In the genomic region with DNA sequence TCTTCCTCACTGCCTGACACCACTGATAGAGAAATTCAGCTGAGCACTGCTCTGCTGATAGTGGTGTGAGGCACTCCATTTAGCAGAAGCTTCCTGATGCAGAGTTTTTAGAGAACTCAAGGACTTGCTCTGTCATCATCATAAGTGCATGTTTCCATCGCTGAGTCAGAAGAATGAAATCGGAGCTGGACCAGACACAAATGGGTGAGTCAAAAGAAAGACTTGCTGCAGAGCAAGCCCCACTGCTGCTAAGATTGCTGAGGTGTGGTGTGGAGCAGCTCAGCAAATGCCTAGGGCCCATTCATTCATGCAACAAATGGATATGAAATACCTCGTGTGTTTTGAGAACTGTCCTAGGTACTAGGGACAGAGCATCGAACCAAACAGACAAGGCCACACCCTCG, we compare ENCODE assay signal across 10 cellular contexts.
DNase-seq lines count a peak whose midpoint lies in the region; ATAC-seq and TF ChIP-seq lines count a peak whose summit lies in the region.
"Had no signal": no experiment of that assay in that cellular context is flagged by ENCODE, and none has a peak within 500 bp of the region (broad histone marks: within the 10 kb centered on the region; RNA-seq: fewer than 3 reads in every experiment).

No MANE protein-coding gene starts in this region.

- no peak overlapping the region for H3K27ac ChIP-seq in GM23338 (ENCODE audit: low read depth)

- H3K36me3 ChIP-seq in GM23338 (ENCODE audit: insufficient read depth): no peaks in the 10 kb centered on the region
- no peaks in the 10 kb centered on the region for H3K36me3 ChIP-seq in skeletal muscle satellite cell (ENCODE audit: insufficient read depth, low read length)

- DNase-seq in GM23338 (ENCODE audit: low spot score): no peak
- DNase-seq in SW 1271 (lab: John Stamatoyannopoulos, UW): peak; percentile 71 to 76
- DNase-seq in glomerular visceral epithelial cell (ENCODE audit: extremely low spot score): peak; percentile 96
- DNase-seq in GM13976 (ENCODE audit: low spot score): no peak
- DNase-seq in SKM-1 (lab: John Stamatoyannopoulos, UW; ENCODE audit: unreplicated experiment): no peak
- no peak for DNase-seq in NCI-H128 (lab: John Stamatoyannopoulos, UW; ENCODE audit: unreplicated experiment)
- no peak for DNase-seq in activated T-cell treated with anti-CD3 and anti-CD28 coated beads for 4 hours
- DNase-seq: activated naive CD8-positive, alpha-beta T cell treated with anti-CD3 and anti-CD28 coated beads for 36 hours; NCI-H2029 had no signal

- no peak overlapping the region for H3K4me3 ChIP-seq in GM23338
- no peak overlapping the region for H3K4me3 ChIP-seq in skeletal muscle satellite cell (ENCODE audit: low read length)

- no peak overlapping the region for H2AFZ ChIP-seq in GM23338

- no peaks in the 10 kb centered on the region for H3K36me3 Mint-ChIP-seq in GM23338 (ENCODE audit: low read depth)
- H3K36me3 Mint-ChIP-seq: activated naive CD8-positive, alpha-beta T cell treated with anti-CD3 and anti-CD28 coated beads for 36 hours had no signal

- in situ Hi-C loops in GM13976 (cut with MboI; ENCODE audit: low sequenced_read_pairs, unreplicated experiment): no loop called here

- H3K9me3 Mint-ChIP-seq in GM23338: peaks cover 2% of the 10 kb centered on the region; the same call in 1 of the 3 replicates
- H3K9me3 Mint-ChIP-seq: activated naive CD8-positive, alpha-beta T cell treated with anti-CD3 and anti-CD28 coated beads for 36 hours had no signal

- H3K27me3 Mint-ChIP-seq in GM23338 (ENCODE audit: insufficient read depth, low read depth, poor library complexity): peaks cover 3% of the 10 kb centered on the region
- H3K27me3 Mint-ChIP-seq: activated naive CD8-positive, alpha-beta T cell treated with anti-CD3 and anti-CD28 coated beads for 36 hours had no signal

- H3F3A ChIP-seq in GM23338 (replicated peaks; ENCODE audit: low read depth): no peaks in the 10 kb centered on the region

- no peak for ATAC-seq in GM23338

- no peaks in the 10 kb centered on the region for H3K79me2 ChIP-seq in GM23338 (replicated peaks; ENCODE audit: insufficient read depth)

- H4K20me1 ChIP-seq in GM23338 (replicated peaks; ENCODE audit: insufficient read depth): no peaks in the 10 kb centered on the region

- no peak overlapping the region for H3K4me2 ChIP-seq in GM23338
- H3K4me2 ChIP-seq in skeletal muscle satellite cell (ENCODE audit: low read length): peak overlapping the region; percentile 10

- H3K4me1 Mint-ChIP-seq in GM23338: peaks cover 5% of the 10 kb centered on the region; the same call in 2 of the 3 replicates
- H3K4me1 Mint-ChIP-seq: activated naive CD8-positive, alpha-beta T cell treated with anti-CD3 and anti-CD28 coated beads for 36 hours had no signal

- no peak overlapping the region for H3K27ac Mint-ChIP-seq in GM23338
- H3K27ac Mint-ChIP-seq: activated naive CD8-positive, alpha-beta T cell treated with anti-CD3 and anti-CD28 coated beads for 36 hours had no signal

- H3K4me1 ChIP-seq in GM23338 (ENCODE audit: insufficient read depth): no peaks in the 10 kb centered on the region
- peaks cover 10% of the 10 kb centered on the region for H3K4me1 ChIP-seq in skeletal muscle satellite cell (ENCODE audit: control insufficient read depth, insufficient read depth, low read length)

- H3K27me3 ChIP-seq in GM23338 (ENCODE audit: insufficient read depth) (no peaks in the 10 kb centered on the region), skeletal muscle satellite cell (ENCODE audit: control insufficient read depth, insufficient read depth, low read length) (no peaks in the 10 kb centered on the region)

- peaks cover 4% of the 10 kb centered on the region; the same call in 1 of the 2 replicates for H3K9me2 ChIP-seq in GM23338 (ENCODE audit: insufficient read depth)

- TF ChIP-seq CTCF in GM23338 (conservative IDR thresholded peaks at IDR 0.05; ENCODE audit: low read depth in 2 of 2) (no peak), GM13976 (IDR thresholded peaks at IDR 0.05; ENCODE audit: borderline replicate concordance, control extremely low read depth, extremely low read depth, insufficient read depth, missing control alignments) (no peak)

- no peaks in the 10 kb centered on the region for H3K9me3 ChIP-seq in skeletal muscle satellite cell (replicated peaks; ENCODE audit: low read length)

- no peak overlapping the region for H3K9ac ChIP-seq in skeletal muscle satellite cell (ENCODE audit: low read depth, low read length)

- no peak overlapping the region for H3K4me3 Mint-ChIP-seq in GM23338
- H3K4me3 Mint-ChIP-seq: activated naive CD8-positive, alpha-beta T cell treated with anti-CD3 and anti-CD28 coated beads for 36 hours had no signal

TF ChIP-seq in GM23338, 12 proteins besides CTCF, POLR2A, EP300 and RAD21:
- TF ChIP-seq, protein P1, sequence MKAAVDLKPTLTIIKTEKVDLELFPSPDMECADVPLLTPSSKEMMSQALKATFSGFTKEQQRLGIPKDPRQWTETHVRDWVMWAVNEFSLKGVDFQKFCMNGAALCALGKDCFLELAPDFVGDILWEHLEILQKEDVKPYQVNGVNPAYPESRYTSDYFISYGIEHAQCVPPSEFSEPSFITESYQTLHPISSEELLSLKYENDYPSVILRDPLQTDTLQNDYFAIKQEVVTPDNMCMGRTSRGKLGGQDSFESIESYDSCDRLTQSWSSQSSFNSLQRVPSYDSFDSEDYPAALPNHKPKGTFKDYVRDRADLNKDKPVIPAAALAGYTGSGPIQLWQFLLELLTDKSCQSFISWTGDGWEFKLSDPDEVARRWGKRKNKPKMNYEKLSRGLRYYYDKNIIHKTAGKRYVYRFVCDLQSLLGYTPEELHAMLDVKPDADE (IDR thresholded peaks at IDR 0.05): no peak
- TF ChIP-seq, protein P2, sequence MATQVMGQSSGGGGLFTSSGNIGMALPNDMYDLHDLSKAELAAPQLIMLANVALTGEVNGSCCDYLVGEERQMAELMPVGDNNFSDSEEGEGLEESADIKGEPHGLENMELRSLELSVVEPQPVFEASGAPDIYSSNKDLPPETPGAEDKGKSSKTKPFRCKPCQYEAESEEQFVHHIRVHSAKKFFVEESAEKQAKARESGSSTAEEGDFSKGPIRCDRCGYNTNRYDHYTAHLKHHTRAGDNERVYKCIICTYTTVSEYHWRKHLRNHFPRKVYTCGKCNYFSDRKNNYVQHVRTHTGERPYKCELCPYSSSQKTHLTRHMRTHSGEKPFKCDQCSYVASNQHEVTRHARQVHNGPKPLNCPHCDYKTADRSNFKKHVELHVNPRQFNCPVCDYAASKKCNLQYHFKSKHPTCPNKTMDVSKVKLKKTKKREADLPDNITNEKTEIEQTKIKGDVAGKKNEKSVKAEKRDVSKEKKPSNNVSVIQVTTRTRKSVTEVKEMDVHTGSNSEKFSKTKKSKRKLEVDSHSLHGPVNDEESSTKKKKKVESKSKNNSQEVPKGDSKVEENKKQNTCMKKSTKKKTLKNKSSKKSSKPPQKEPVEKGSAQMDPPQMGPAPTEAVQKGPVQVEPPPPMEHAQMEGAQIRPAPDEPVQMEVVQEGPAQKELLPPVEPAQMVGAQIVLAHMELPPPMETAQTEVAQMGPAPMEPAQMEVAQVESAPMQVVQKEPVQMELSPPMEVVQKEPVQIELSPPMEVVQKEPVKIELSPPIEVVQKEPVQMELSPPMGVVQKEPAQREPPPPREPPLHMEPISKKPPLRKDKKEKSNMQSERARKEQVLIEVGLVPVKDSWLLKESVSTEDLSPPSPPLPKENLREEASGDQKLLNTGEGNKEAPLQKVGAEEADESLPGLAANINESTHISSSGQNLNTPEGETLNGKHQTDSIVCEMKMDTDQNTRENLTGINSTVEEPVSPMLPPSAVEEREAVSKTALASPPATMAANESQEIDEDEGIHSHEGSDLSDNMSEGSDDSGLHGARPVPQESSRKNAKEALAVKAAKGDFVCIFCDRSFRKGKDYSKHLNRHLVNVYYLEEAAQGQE (IDR thresholded peaks at IDR 0.05; ENCODE audit: unreplicated experiment): peak; percentile 43

Comparison
In these comparisons a context has a peak if more than half of its experiments do, and no peak if none do; other contexts are left out.
1. DNase-seq: peak in SW 1271 (2 of 2) and glomerular visceral epithelial cell (single experiment); none in GM23338 (single experiment), GM13976 (single experiment), SKM-1 (single experiment), NCI-H128 (single experiment) and activated T-cell treated with anti-CD3 and anti-CD28 coated beads for 4 hours (single experiment).